Comparison of ENCODE assay signal across 1 cellular context in genomic region chr5:135448071-135448704, GRCh38.
TF ChIP-seq lines count a peak whose summit lies in the region.

No MANE protein-coding gene starts in this region.

TF ChIP-seq in K562, 482 proteins besides CTCF, POLR2A, EP300 and RAD21:
- TF ChIP-seq FOSL1 (tag; conservative IDR thresholded peaks at IDR 0.05) (0 out of 2 replicates have a peak, but pooled peaks have one; percentile 13), E2F3 (CRISPR knock-in tag; IDR thresholded peaks at IDR 0.05) (no peak), ZZZ3 (IDR thresholded peaks at IDR 0.05) (no peak)
